Comparison of ENCODE assay signal across 26 cellular contexts in the genomic region with DNA sequence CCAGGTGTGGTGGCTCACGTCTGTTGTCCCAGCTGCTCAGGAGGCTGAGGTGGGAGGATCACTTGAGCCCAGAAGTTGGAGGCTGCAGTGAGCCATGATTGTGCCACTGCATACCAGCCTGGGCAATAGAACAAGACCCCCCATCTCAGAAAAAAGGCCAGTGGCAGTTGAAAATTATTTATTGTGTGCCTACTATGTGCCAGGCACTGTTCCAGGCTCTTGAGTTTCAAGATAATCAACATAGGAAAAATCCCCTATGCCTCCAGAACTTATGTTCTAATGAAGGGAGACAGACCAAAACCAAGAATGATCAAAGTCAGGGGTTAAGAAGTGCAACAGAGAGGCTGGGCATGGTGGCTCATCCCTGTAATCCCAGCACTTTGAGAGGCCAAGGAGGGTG.
"Had no signal": no experiment of that assay in that cellular context is flagged by ENCODE, and none has a peak within 500 bp of the region (broad histone marks: within the 10 kb centered on the region; RNA-seq: fewer than 3 reads in every experiment).

No MANE protein-coding gene starts in this region.

- ATAC-seq: stimulated activated effector memory CD8-positive, alpha-beta T cell treated with anti-CD3 and anti-CD28 coated beads, Interleukin-12 subunit alpha, Interleukin-12 subunit beta, amount 100 ng/mL, for 72 hours; stimulated activated memory B cell treated with anti-CD40 and anti-IgM and Interleukin-4, amounts not matched to agents 10 μg/mL and 1 μg/mL and 100 μg/mL, for 72 hours; stimulated activated naive B cell treated with anti-CD40 and anti-IgM and Interleukin-4, amounts not matched to agents 10 μg/mL and 1 μg/mL and 100 μg/mL, for 72 hours; stimulated activated naive CD8-positive, alpha-beta T cell treated with anti-CD3 and anti-CD28 coated beads, Interleukin-15, amount 100 ng/mL, for 72 hours; stimulated activated naive CD8-positive, alpha-beta T cell treated with anti-CD3 and anti-CD28 coated beads, Interleukin-15, Interleukin-2, amounts not matched to agents 100 U/mL and 50 U/mL, for 24 hours; upper lobe of right lung had no signal

- H3K4me3 ChIP-seq: stomach, suprapubic skin, testis, thoracic aorta, thyroid gland, tibial artery, tibial nerve, transverse colon, upper lobe of left lung, upper lobe of right lung, uterus, vagina had no signal

- DNase-seq: stimulated activated CD4-positive, alpha-beta T cell treated with anti-CD3 and anti-CD28 coated beads, Interleukin-2, amount 100 ng/mL, for 48 hours; stimulated activated CD4-positive, alpha-beta T cell treated with anti-CD3 and anti-CD28 coated beads, Interleukin-4, amount 100 ng/mL, for 1 hour; stimulated activated CD4-positive, alpha-beta T cell treated with anti-CD3 and anti-CD28 coated beads, Interleukin-4, amount 100 ng/mL, for 24 hours; stimulated activated CD4-positive, alpha-beta T cell treated with anti-CD3 and anti-CD28 coated beads, Interleukin-4, amount 100 ng/mL, for 4 hours; stimulated activated CD8-positive, alpha-beta memory T cell treated with anti-CD3 and anti-CD28 coated beads, Interleukin-4, amount 100 ng/mL, for 48 hours; stimulated activated naive B cell treated with anti-CD40 and anti-IgM and Interleukin-4, amounts not matched to agents 10 μg/mL and 1 μg/mL and 100 μg/mL, for 72 hours; stimulated activated naive CD4-positive, alpha-beta T cell; stimulated activated naive CD4-positive, alpha-beta T cell treated with Interleukin-2 at 50 U/mL for 16 hours; stimulated activated naive CD8-positive, alpha-beta T cell treated with anti-CD3 and anti-CD28 coated beads, Interleukin-15, amount 100 ng/mL, for 72 hours; stimulated activated naive CD8-positive, alpha-beta T cell treated with anti-CD3 and anti-CD28 coated beads, Interleukin-15, Interleukin-2, amounts not matched to agents 100 U/mL and 50 U/mL, for 24 hours; stomach; substantia nigra; testis; thyroid gland; tibial artery; transverse colon; upper lobe of left lung; upper lobe of right lung; uterus had no signal

- H3K36me3 ChIP-seq: stomach, suprapubic skin, thoracic aorta, thyroid gland, tibial artery, tibial nerve, transverse colon, upper lobe of left lung, upper lobe of right lung, uterus, vagina had no signal

- H3K9me3 ChIP-seq: suprapubic skin, testis, thyroid gland, transverse colon, upper lobe of right lung, uterus, vagina had no signal

- H3K27ac ChIP-seq: stomach, suprapubic skin, testis, thoracic aorta, thyroid gland, tibial artery, tibial nerve, transverse colon, upper lobe of left lung, upper lobe of right lung, uterus, vagina had no signal

- H3K4me1 ChIP-seq: stomach, suprapubic skin, testis, thyroid gland, tibial artery, tibial nerve, transverse colon, upper lobe of left lung, upper lobe of right lung, uterus, vagina had no signal

- H3K27me3 ChIP-seq: stomach, suprapubic skin, testis, thyroid gland, tibial nerve, upper lobe of left lung, upper lobe of right lung, uterus, vagina had no signal

- FAIRE-seq: urothelium cell line had no signal
